8 cellular contexts compared by ENCODE assay signal in genomic region chr1:151763990-151764389, GRCh38. TPM values are rescaled to one million over a fixed set of nuclear protein-coding genes. Genes with fewer than 3 reads are reported as not detected.
DNase-seq lines count a peak whose midpoint lies in the region; ATAC-seq, FAIRE-seq and TF ChIP-seq lines count a peak whose summit lies in the region.

No MANE protein-coding gene starts in this region.

- FAIRE-seq in A549 (lab: Jason Lieb, UNC): no peak

- no peak for DNase-seq in A549 (ENCODE audit: low read depth in 1 of 2, low spot score in 1 of 2)
- DNase-seq in HFF-Myc (ENCODE audit: extremely low read depth, low read depth): no peak
- no peak for DNase-seq in brain microvascular endothelial cell
- no peak for DNase-seq in memory B cell (ENCODE audit: low spot score in 2 of 2)
- no peak for DNase-seq in NCI-H1417 treated with DMSO at 0.1 percent for 48 hours (lab: John Stamatoyannopoulos, UW)

- H3K27ac Mint-ChIP-seq in memory B cell: peak overlapping the region; percentile 98

- POLR2A ChIA-PET in A549 (lab: Yijun Ruan, JAX): no interaction called here

- TF ChIP-seq CTCF in A549 (IDR thresholded peaks at IDR 0.05) (no peak), HFF-Myc (IDR thresholded peaks at IDR 0.05; ENCODE audit: low read depth, low read length, missing control alignments) (no peak), brain microvascular endothelial cell (IDR thresholded peaks at IDR 0.05; ENCODE audit: low read depth, low read length, missing control alignments) (no peak)

- WGBS in A549 (ENCODE audit: missing lambda C conversion rate): 66% methylated on average over 10 of the region's 10 CpGs

- CTCF ChIA-PET in A549 (lab: Yijun Ruan, JAX): interaction anchor here (0.6 to 3.5 kb wide), 3 partner anchors 47 to 225 kb away, joined by 4 to 17 read pairs (median 4); no protein-coding TSS in a partner anchor

- peak; percentile 4 to 10; a peak in 3 of 6 replicates for ATAC-seq in A549
- ATAC-seq in memory B cell (ENCODE audit: low read depth): no peak
- no peak for ATAC-seq in GM19035 (IDR thresholded peaks at IDR 0.05; ENCODE audit: unreplicated experiment)
- no peak for ATAC-seq in HG03196 (IDR thresholded peaks at IDR 0.05; ENCODE audit: unreplicated experiment)
- no peak for ATAC-seq in HG02884 (IDR thresholded peaks at IDR 0.05; ENCODE audit: unreplicated experiment)

- no peaks in the 10 kb centered on the region for H3K27me3 Mint-ChIP-seq in memory B cell

- H3K9me3 Mint-ChIP-seq in memory B cell: no peaks in the 10 kb centered on the region

- no peaks in the 10 kb centered on the region for H3K9me3 ChIP-seq in A549

- peak overlapping the region; percentile 94 for H3K4me2 ChIP-seq in A549

- H3K27ac ChIP-seq in A549 (peak overlapping the region; percentile 93 to 95), brain microvascular endothelial cell (peak overlapping the region; percentile 72)

- TF ChIP-seq POLR2A in A549 (IDR thresholded peaks at IDR 0.05; ENCODE audit: low read length): no peak

- H3K27me3 ChIP-seq in brain microvascular endothelial cell (replicated peaks): no peaks in the 10 kb centered on the region

- peak overlapping the region; percentile 96 for H3K4me3 Mint-ChIP-seq in memory B cell

- H3K4me3 ChIP-seq in A549 (peak overlapping the region; percentile 81), HFF-Myc (replicated peaks; ENCODE audit: low read depth, low read length) (peak overlapping the region; percentile 72), brain microvascular endothelial cell (ENCODE audit: low read depth, low read length) (peak overlapping the region; percentile 91)

- H3K4me1 ChIP-seq in A549: peaks cover 12% of the 10 kb centered on the region

- peaks cover 13% of the 10 kb centered on the region for H3K4me1 Mint-ChIP-seq in memory B cell

- in situ Hi-C loops in brain microvascular endothelial cell (cut with HindIII; ENCODE audit: low pct_ligation_motif_present, low sequenced_read_pairs): no loop called here

- no peak for TF ChIP-seq RAD21 in A549 (conservative IDR thresholded peaks at IDR 0.05 in 1 of 2, IDR thresholded peaks at IDR 0.05 in 1 of 2)

- peaks cover 15% of the 10 kb centered on the region for H3K36me3 Mint-ChIP-seq in memory B cell

- TF ChIP-seq EP300 in A549 (IDR thresholded peaks at IDR 0.05): no peak

- H3K36me3 ChIP-seq in brain microvascular endothelial cell (replicated peaks): peaks cover 23% of the 10 kb centered on the region

TF ChIP-seq in A549, 52 proteins besides CTCF, POLR2A, EP300 and RAD21:
- TF ChIP-seq CEBPB (IDR thresholded peaks at IDR 0.05) (no peak), ZC3H11A (IDR thresholded peaks at IDR 0.05) (no peak), CHD2 (IDR thresholded peaks at IDR 0.05; ENCODE audit: low read length, partially characterized antibody) (no peak), HOXA7 (CRISPR knock-in tag; IDR thresholded peaks at IDR 0.05) (no peak), HEYL (CRISPR knock-in tag; IDR thresholded peaks at IDR 0.05) (no peak), BCL3 (IDR thresholded peaks at IDR 0.05) (no peak), JUN (IDR thresholded peaks at IDR 0.05) (no peak), MAX (IDR thresholded peaks at IDR 0.05) (no peak), HMGXB4 (CRISPR knock-in tag; IDR thresholded peaks at IDR 0.05; ENCODE audit: borderline replicate concordance) (no peak), MAZ (IDR thresholded peaks at IDR 0.05; ENCODE audit: borderline replicate concordance, low read depth, low read length) (no peak), RCOR1 (IDR thresholded peaks at IDR 0.05; ENCODE audit: low read depth, low read length) (no peak)

RNA-seq across cellular contexts. Expression of gene MRPL9, which starts 0.7 kb away (rescaled TPM):
- polyA plus RNA-seq in A549 (2011; rRNA removed) (120 and 146 TPM in 2 replicates), A549 (2017; fragmentation: RNase III; extraction: RNeasy Plus Mini Kit Qiagen cat#74134 plus additional on column Dnase treatment) (84.1 to 88.6 TPM (median 84.6 TPM) in 3 replicates)
- 95.2 and 97.0 TPM in 2 replicates for polyA plus RNA-seq in A549 (2012; cell fraction: cytosol; rRNA removed)
- 52.7 and 70.7 TPM in 2 replicates for polyA plus RNA-seq in A549 (2012; cell fraction: nucleus; rRNA removed)
- polyA minus RNA-seq in A549 (2011; rRNA and poly(A)+ RNA removed): 77.4 and 78.6 TPM in 2 replicates

RNA-seq across cellular contexts. Expression of gene TDRKH, which starts 26.3 kb away (rescaled TPM):
- polyA plus RNA-seq in A549 (2011; rRNA removed) (7.7 and 10.2 TPM in 2 replicates), A549 (2017; fragmentation: RNase III; extraction: RNeasy Plus Mini Kit Qiagen cat#74134 plus additional on column Dnase treatment) (7.9 to 8.8 TPM (median 8.4 TPM) in 3 replicates)
- 3.7 and 4.7 TPM in 2 replicates for polyA plus RNA-seq in A549 (2012; cell fraction: cytosol; rRNA removed)
- 2.6 and 4.3 TPM in 2 replicates for polyA plus RNA-seq in A549 (2012; cell fraction: nucleus; rRNA removed)
- 5.5 and 5.7 TPM in 2 replicates for polyA minus RNA-seq in A549 (2011; rRNA and poly(A)+ RNA removed)

RNA-seq across cellular contexts. Expression of gene LINGO4, which starts 41.2 kb away (rescaled TPM):
- polyA plus RNA-seq in A549 (2011; rRNA removed) (not detected in 2 replicates), A549 (2017; fragmentation: RNase III; extraction: RNeasy Plus Mini Kit Qiagen cat#74134 plus additional on column Dnase treatment) (not detected in 3 replicates)
- not detected in 2 replicates for polyA plus RNA-seq in A549 (2012; cell fraction: cytosol; rRNA removed)
- not detected in 2 replicates for polyA plus RNA-seq in A549 (2012; cell fraction: nucleus; rRNA removed)
- not detected in 2 replicates for polyA minus RNA-seq in A549 (2011; rRNA and poly(A)+ RNA removed)

RNA-seq across cellular contexts. Expression of gene RIIAD1, which starts 42.7 kb away (rescaled TPM):
- polyA plus RNA-seq in A549 (2011; rRNA removed): not detected in 2 replicates
- polyA plus RNA-seq in A549 (2012; cell fraction: cytosol; rRNA removed): not detected in 2 replicates
- polyA plus RNA-seq in A549 (2012; cell fraction: nucleus; rRNA removed): 0.05 TPM in 1 of 2 replicates, not detected in the other
- not detected in 3 replicates for polyA plus RNA-seq in A549 (2017; fragmentation: RNase III; extraction: RNeasy Plus Mini Kit Qiagen cat#74134 plus additional on column Dnase treatment)
- not detected in 2 replicates for polyA minus RNA-seq in A549 (2011; rRNA and poly(A)+ RNA removed)

RNA-seq across cellular contexts. Expression of gene CELF3, which starts 47.4 kb away (rescaled TPM):
- polyA plus RNA-seq in A549 (2011; rRNA removed): not detected in 2 replicates
- not detected in 2 replicates for polyA plus RNA-seq in A549 (2012; cell fraction: cytosol; rRNA removed)
- 0.04 and 0.18 TPM in 2 replicates for polyA plus RNA-seq in A549 (2012; cell fraction: nucleus; rRNA removed)
- polyA plus RNA-seq in A549 (2017; fragmentation: RNase III; extraction: RNeasy Plus Mini Kit Qiagen cat#74134 plus additional on column Dnase treatment): not detected in 3 replicates
- polyA minus RNA-seq in A549 (2011; rRNA and poly(A)+ RNA removed): not detected in 2 replicates

Comparison
In these comparisons a context has a peak if more than half of its experiments do, and no peak if none do; other contexts are left out.
1. ATAC-seq: peak in A549 (2 of 2); none in memory B cell (single experiment), GM19035 (single experiment), HG03196 (single experiment) and HG02884 (single experiment).
2. Peak in every context shown above with its lines, with median percentiles within 50 percentile points of each other: H3K4me3 ChIP-seq.